Comparison of ENCODE assay signal across 14 cellular contexts in the genomic region with DNA sequence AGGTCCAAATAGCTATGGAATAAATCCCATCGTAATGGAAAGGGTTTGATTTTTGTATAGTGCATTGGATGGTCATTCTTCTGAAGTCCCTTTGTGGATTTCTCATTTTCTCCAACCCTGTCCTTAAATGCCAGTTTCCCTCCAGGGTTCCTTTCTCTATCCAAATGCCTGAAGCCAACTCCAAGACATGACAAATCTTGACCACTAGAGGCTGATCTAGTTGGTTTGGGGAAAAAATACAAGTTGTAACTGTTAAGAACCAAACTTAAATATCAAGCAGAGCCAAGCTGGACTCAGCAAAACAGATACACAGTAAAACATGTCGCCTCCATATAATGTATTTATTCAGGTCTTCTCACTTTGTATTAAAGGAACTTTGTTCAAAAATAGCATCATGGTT. TPM values are rescaled to one million over a fixed set of nuclear protein-coding genes. Genes with fewer than 3 reads are reported as not detected.
DNase-seq lines count a peak whose midpoint lies in the region; ATAC-seq, FAIRE-seq and TF ChIP-seq lines count a peak whose summit lies in the region.
"Had no signal": no experiment of that assay in that cellular context is flagged by ENCODE, and none has a peak within 500 bp of the region (broad histone marks: within the 10 kb centered on the region; RNA-seq: fewer than 3 reads in every experiment).

No MANE protein-coding gene starts in this region.

- H3K4me3 ChIP-seq in LNCaP clone FGC (ENCODE audit: low read depth, low read length) (no peak overlapping the region), lower leg skin (ENCODE audit: low read depth, poor library complexity, severe bottlenecking) (no peak overlapping the region), mucosa of descending colon (no peak overlapping the region)
- H3K4me3 ChIP-seq: left lung, MG63, stomach had no signal

- FAIRE-seq in G401.6 (lab: Jason Lieb, UNC) = peak; percentile 95
- FAIRE-seq: colon, small intestine had no signal

- no peaks in the 10 kb centered on the region for H3K27me3 Mint-ChIP-seq in neural crest cell (ENCODE audit: low read depth)

- WGBS in lower leg skin, 2 donors = 60 to 69% methylated on average over 2 of the region's 2 CpGs

- no peak overlapping the region for H3K4me3 Mint-ChIP-seq in neural crest cell

- no peaks in the 10 kb centered on the region for H3K36me3 Mint-ChIP-seq in neural crest cell (ENCODE audit: low read depth)

- no peak for ATAC-seq in mucosa of descending colon
- ATAC-seq: left lung had no signal

- no peaks in the 10 kb centered on the region for H3K9me3 Mint-ChIP-seq in neural crest cell

- TF ChIP-seq POLR2A in lower leg skin (IDR thresholded peaks at IDR 0.05) = no peak

- no peaks in the 10 kb centered on the region for H3K36me3 ChIP-seq in mucosa of descending colon (ENCODE audit: low read depth)
- H3K36me3 ChIP-seq: left lung, MG63, stomach had no signal

- DNase-seq in LNCaP clone FGC (ENCODE audit: low read depth) = no peak
- DNase-seq in dermis blood vessel endothelial cell = peak; percentile 36
- no peak for DNase-seq in neural crest cell (ENCODE audit: low read depth, low spot score)
- DNase-seq in SHP77 (lab: John Stamatoyannopoulos, UW) = no peak
- DNase-seq in lower leg skin (ENCODE audit: low spot score in 2 of 2) = no peak
- DNase-seq in mucosa of descending colon = no peak
- no peak for DNase-seq in RPMI8226
- DNase-seq: left lung, MG63, OCI-M1, small intestine, stomach had no signal

- no peaks in the 10 kb centered on the region for H3K9me3 ChIP-seq in mucosa of descending colon
- H3K9me3 ChIP-seq: left lung, MG63, stomach had no signal

- H3K4me1 ChIP-seq in mucosa of descending colon (ENCODE audit: low read depth) = no peaks in the 10 kb centered on the region
- H3K4me1 ChIP-seq: left lung, stomach had no signal

- TF ChIP-seq CTCF in LNCaP clone FGC (IDR thresholded peaks at IDR 0.05; ENCODE audit: control insufficient read depth, extremely low read depth, insufficient read depth) (peak; percentile 39; the same call in 1 of the 2 replicates), neural crest cell (conservative IDR thresholded peaks at IDR 0.05) (peak; percentile 50), lower leg skin (IDR thresholded peaks at IDR 0.05) (no peak), mucosa of descending colon (IDR thresholded peaks at IDR 0.05) (no peak)

- intact Hi-C loops in lower leg skin (cut with DNase I; ENCODE audit: low total_unique reads) (no loop called here), mucosa of descending colon (cut with DNase I, micrococcal nuclease) (no loop called here)

- H3K4me1 Mint-ChIP-seq in neural crest cell = no peaks in the 10 kb centered on the region

- H3K27ac Mint-ChIP-seq in neural crest cell (ENCODE audit: unreplicated experiment) = no peak overlapping the region

RNA-seq across cellular contexts. Expression of gene FRMD4A, which starts 28.7 kb away (rescaled TPM):
- total RNA-seq in dermis blood vessel endothelial cell (42.0 and 51.8 TPM in 2 replicates), neural crest cell (65.3 and 66.9 TPM in 2 replicates), lower leg skin (10 to 100 TPM; 27.5 to 40.4 (median 33.0) TPM), mucosa of descending colon (10 to 100 TPM in 2 of 3 donors, 1 to 10 TPM in 1; 9.8 to 40.6 (median 17.2) TPM)

Comparison
In these comparisons a context has a peak if more than half of its experiments do, and no peak if none do; other contexts are left out.
1. CTCF ChIP-seq: peak in LNCaP clone FGC (single experiment) and neural crest cell (single experiment); none in lower leg skin (0 of 3) and mucosa of descending colon (single experiment).